ENCODE assay signal across 16 cellular contexts in genomic region chr4:138521809-138522208, GRCh38.
DNase-seq lines count a peak whose midpoint lies in the region; ATAC-seq and TF ChIP-seq lines count a peak whose summit lies in the region.
"Had no signal": no experiment of that assay in that cellular context is flagged by ENCODE, and none has a peak within 500 bp of the region (broad histone marks: within the 10 kb centered on the region; RNA-seq: fewer than 3 reads in every experiment).

No MANE protein-coding gene starts in this region.

- H3K27ac ChIP-seq in right cardiac atrium (ENCODE audit: low read length) (no peak overlapping the region), RWPE2 (ENCODE audit: poor library complexity, severe bottlenecking) (no peak overlapping the region)
- H3K27ac ChIP-seq: SJSA1 had no signal

- 69% methylated on average over 4 of the region's 4 CpGs for WGBS in right cardiac atrium

- no peak for TF ChIP-seq CTCF in RWPE2 (IDR thresholded peaks at IDR 0.05; ENCODE audit: poor library complexity, severe bottlenecking)

- H3K9me3 ChIP-seq in right cardiac atrium (ENCODE audit: control insufficient read depth, low read length) (no peaks in the 10 kb centered on the region), RWPE2 (ENCODE audit: severe bottlenecking) (no peaks in the 10 kb centered on the region)
- H3K9me3 ChIP-seq: SJSA1 had no signal

- DNase-seq in right cardiac atrium (peak in 2 of 3 donors; percentile 6 to 21), Right ventricle myocardium superior (no peak), RWPE2 (ENCODE audit: low spot score) (peak; percentile 20), posterior vena cava (ENCODE audit: low spot score) (peak; percentile 80), NCI-H748 treated with DMSO at 0.1 percent for 48 hours (lab: John Stamatoyannopoulos, UW) (no peak), superior temporal gyrus (ENCODE audit: extremely low spot score) (no peak)
- no peak for DNase-seq in stimulated activated CD4-positive, alpha-beta T cell treated with anti-CD3 and anti-CD28 coated beads, Interleukin-2, amount 100 ng/mL, for 48 hours
- DNase-seq: CD4-positive, alpha-beta T cell; DMS153; GF-D8; GOT3; NCI-H187; NCI-H2107; NCI-H510A treated with DMSO at 0.1 percent for 48 hours; RPMI8226 had no signal

- no peak overlapping the region for H3K4me3 ChIP-seq in right cardiac atrium (ENCODE audit: low read length)
- no peak overlapping the region for H3K4me3 ChIP-seq in RWPE2 (ENCODE audit: severe bottlenecking)
- H3K4me3 ChIP-seq: SJSA1 had no signal

- H3K27me3 ChIP-seq in right cardiac atrium (ENCODE audit: control insufficient read depth, insufficient read depth), result no peaks in the 10 kb centered on the region
- no peaks in the 10 kb centered on the region for H3K27me3 ChIP-seq in RWPE2 (ENCODE audit: insufficient read depth, poor library complexity, severe bottlenecking)
- H3K27me3 ChIP-seq: SJSA1 had no signal

- ATAC-seq in right cardiac atrium, result peak in 1 of 2 donors; percentile 11
- ATAC-seq in Right ventricle myocardium superior (ENCODE audit: poor library complexity), result no peak
- ATAC-seq in RWPE2 (ENCODE audit: low read depth), result no peak

- no peaks in the 10 kb centered on the region for H3K36me3 ChIP-seq in RWPE2 (ENCODE audit: low read depth)
- H3K36me3 ChIP-seq: SJSA1 had no signal

- H3K4me1 ChIP-seq in right cardiac atrium (ENCODE audit: control insufficient read depth, insufficient read depth, low read length) (no peaks in the 10 kb centered on the region), RWPE2 (ENCODE audit: insufficient read depth, poor library complexity, severe bottlenecking) (no peaks in the 10 kb centered on the region)
- H3K4me1 ChIP-seq: SJSA1 had no signal

- intact Hi-C loops in right cardiac atrium (cut with DNase I), result no loop called here
- intact Hi-C loops in Right ventricle myocardium superior (cut with DNase I), result no loop called here
- intact Hi-C loops in posterior vena cava (cut with DNase I), result no loop called here

Comparison
In these comparisons a context has a peak if more than half of its experiments do, and no peak if none do; other contexts are left out.
1. DNase-seq: peak in right cardiac atrium (2 of 3), RWPE2 (single experiment) and posterior vena cava (single experiment); none in Right ventricle myocardium superior (single experiment), NCI-H748 treated with DMSO at 0.1 percent for 48 hours (single experiment), superior temporal gyrus (single experiment) and stimulated activated CD4-positive, alpha-beta T cell treated with anti-CD3 and anti-CD28 coated beads, Interleukin-2, amount 100 ng/mL, for 48 hours (0 of 2).